8 cellular contexts compared by ENCODE assay signal in the genomic region with DNA sequence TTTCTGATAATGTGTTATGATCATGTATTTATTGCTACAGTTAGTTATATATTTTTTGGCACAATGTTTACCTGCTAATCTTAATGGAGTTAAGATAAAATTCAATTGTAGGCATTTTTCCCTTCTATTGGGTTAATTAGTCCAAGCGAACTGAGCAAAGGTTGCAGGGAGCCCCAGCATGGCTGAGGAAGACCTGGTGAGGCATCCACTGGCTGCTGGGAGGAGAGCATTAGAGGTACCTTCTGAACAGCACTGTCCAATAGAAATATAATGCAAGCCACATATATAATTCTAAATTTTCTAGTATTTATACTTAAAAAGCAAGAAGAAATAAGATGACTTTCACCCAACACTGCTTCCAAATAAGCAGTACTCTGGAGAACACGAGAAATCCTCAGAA. TPM values are rescaled to one million over a fixed set of nuclear protein-coding genes. Genes with fewer than 3 reads are reported as not detected.
DNase-seq lines count a peak whose midpoint lies in the region; ATAC-seq and TF ChIP-seq lines count a peak whose summit lies in the region.

No MANE protein-coding gene starts in this region.

- peaks cover 13% of the 10 kb centered on the region for H3K27me3 Mint-ChIP-seq in activated T-cell treated with anti-CD3 and anti-CD28 coated beads, Interleukin-2, amount 50 U/mL, for 72 hours (ENCODE audit: low read depth)

- H3K27me3 ChIP-seq in iPS DF 6.9 (ENCODE audit: control insufficient read depth, insufficient read depth, low read length) (no peaks in the 10 kb centered on the region), suprapubic skin (no peaks in the 10 kb centered on the region)

- TF ChIP-seq EP300 in suprapubic skin (IDR thresholded peaks at IDR 0.05), result no peak

- H3K9me3 ChIP-seq in iPS DF 6.9 (ENCODE audit: control insufficient read depth, insufficient read depth, low read length), result no peaks in the 10 kb centered on the region
- no peaks in the 10 kb centered on the region for H3K9me3 ChIP-seq in suprapubic skin

- DNase-seq in activated T-cell treated with anti-CD3 and anti-CD28 coated beads, Interleukin-2, amount 50 U/mL, for 72 hours, result no peak
- DNase-seq in activated T-cell treated with anti-CD3 and anti-CD28 coated beads, Interleukin-2, amount 50 U/mL, for 1 hour, result no peak
- DNase-seq in iPS DF 6.9 (ENCODE audit: low read depth, low spot score) (no peak), suprapubic skin (ENCODE audit: low spot score in 2 of 2) (no peak), Ammon's horn (ENCODE audit: low spot score) (no peak), GDM1 (lab: John Stamatoyannopoulos, UW) (no peak)

- H3K36me3 ChIP-seq in iPS DF 6.9 (ENCODE audit: control insufficient read depth, insufficient read depth, low read length), result no peaks in the 10 kb centered on the region
- H3K36me3 ChIP-seq in suprapubic skin, result peaks cover 5% of the 10 kb centered on the region

- WGBS in iPS DF 6.9 (ENCODE audit: insufficient coverage, insufficient read length), result no CpG with 5 or more reads among the region's 2 CpGs
- 38% methylated on average over 2 of the region's 2 CpGs for WGBS in suprapubic skin

- no peak for TF ChIP-seq CTCF in WI38 (IDR thresholded peaks at IDR 0.05; ENCODE audit: low read depth, low read length)
- TF ChIP-seq CTCF in suprapubic skin (IDR thresholded peaks at IDR 0.05), result no peak

- peaks cover 1 to 3% of the 10 kb centered on the region in 2 donors for H3K36me3 Mint-ChIP-seq in activated T-cell treated with anti-CD3 and anti-CD28 coated beads, Interleukin-2, amount 50 U/mL, for 72 hours (ENCODE audit: insufficient read depth in 2 of 2)

- TF ChIP-seq POLR2A in suprapubic skin (IDR thresholded peaks at IDR 0.05), result no peak

- peaks cover 19% of the 10 kb centered on the region for H3K4me1 Mint-ChIP-seq in activated T-cell treated with anti-CD3 and anti-CD28 coated beads, Interleukin-2, amount 50 U/mL, for 72 hours (ENCODE audit: low read depth)

- H3K4me1 ChIP-seq in iPS DF 6.9 (ENCODE audit: control insufficient read depth, insufficient read depth, low read length) (no peaks in the 10 kb centered on the region), suprapubic skin (peaks cover 28% of the 10 kb centered on the region)

- peak overlapping the region; percentile 88 for H3K27ac Mint-ChIP-seq in activated T-cell treated with anti-CD3 and anti-CD28 coated beads, Interleukin-2, amount 50 U/mL, for 72 hours

- H3K9me3 Mint-ChIP-seq in activated T-cell treated with anti-CD3 and anti-CD28 coated beads, Interleukin-2, amount 50 U/mL, for 72 hours, result no peaks in the 10 kb centered on the region

- H3K27ac ChIP-seq in iPS DF 6.9 (ENCODE audit: low read length) (no peak overlapping the region), suprapubic skin (peak overlapping the region; percentile 82)

- peak overlapping the region; percentile 88 to 96 for H3K4me3 Mint-ChIP-seq in activated T-cell treated with anti-CD3 and anti-CD28 coated beads, Interleukin-2, amount 50 U/mL, for 72 hours

- H3K4me3 ChIP-seq in WI38 (ENCODE audit: low read depth, low read length) (peak overlapping the region; percentile 89), iPS DF 6.9 (ENCODE audit: low read length) (peak overlapping the region; percentile 52; the same call in 1 of the 2 replicates), suprapubic skin (peak overlapping the region; percentile 71)

- no peak for ATAC-seq in activated T-cell treated with anti-CD3 and anti-CD28 coated beads, Interleukin-2, amount 50 U/mL, for 72 hours (replicated peaks in 1 of 2)
- ATAC-seq in HG03565 (IDR thresholded peaks at IDR 0.05; ENCODE audit: unreplicated experiment), result no peak

RNA-seq across cellular contexts. Expression of a gene that starts 0.7 kb away (rescaled TPM):
- 10 to 100 TPM; 38.6 to 42.5 TPM for total RNA-seq in activated T-cell treated with anti-CD3 and anti-CD28 coated beads, Interleukin-2, amount 50 U/mL, for 72 hours
- 10 to 100 TPM; 13.9 to 19.4 (median 15.9) TPM for total RNA-seq in suprapubic skin

RNA-seq across cellular contexts. Expression of a gene that starts 17.9 kb away (rescaled TPM):
- 10 to 100 TPM; 52.9 to 56.0 TPM for total RNA-seq in activated T-cell treated with anti-CD3 and anti-CD28 coated beads, Interleukin-2, amount 50 U/mL, for 72 hours
- total RNA-seq in suprapubic skin, result 10 to 100 TPM; 26.1 to 87.1 (median 32.8) TPM

RNA-seq across cellular contexts. Expression of a gene that starts 18.7 kb away (rescaled TPM):
- 10 to 100 TPM; 51.8 to 55.2 TPM for total RNA-seq in activated T-cell treated with anti-CD3 and anti-CD28 coated beads, Interleukin-2, amount 50 U/mL, for 72 hours
- total RNA-seq in suprapubic skin, result 10 to 100 TPM; 32.4 to 38.4 (median 34.8) TPM

RNA-seq across cellular contexts. Expression of a gene that starts 19.9 kb away (rescaled TPM):
- total RNA-seq in activated T-cell treated with anti-CD3 and anti-CD28 coated beads, Interleukin-2, amount 50 U/mL, for 72 hours, result 1 to 10 TPM; 4.1 to 5.3 TPM
- 10 to 100 TPM; 37.9 to 71.5 (median 44.9) TPM for total RNA-seq in suprapubic skin

RNA-seq across cellular contexts. Expression of a gene that starts 38.9 kb away (rescaled TPM):
- total RNA-seq in activated T-cell treated with anti-CD3 and anti-CD28 coated beads, Interleukin-2, amount 50 U/mL, for 72 hours, result under 1 TPM; 0.22 to 0.90 TPM
- 1 to 10 TPM in 1 of 4 donors, under 1 TPM in 2, not detected in 1; 0.72 to 1.8 (median 0.94) TPM for total RNA-seq in suprapubic skin
